1 cellular context compared by ENCODE assay signal in the genomic region with DNA sequence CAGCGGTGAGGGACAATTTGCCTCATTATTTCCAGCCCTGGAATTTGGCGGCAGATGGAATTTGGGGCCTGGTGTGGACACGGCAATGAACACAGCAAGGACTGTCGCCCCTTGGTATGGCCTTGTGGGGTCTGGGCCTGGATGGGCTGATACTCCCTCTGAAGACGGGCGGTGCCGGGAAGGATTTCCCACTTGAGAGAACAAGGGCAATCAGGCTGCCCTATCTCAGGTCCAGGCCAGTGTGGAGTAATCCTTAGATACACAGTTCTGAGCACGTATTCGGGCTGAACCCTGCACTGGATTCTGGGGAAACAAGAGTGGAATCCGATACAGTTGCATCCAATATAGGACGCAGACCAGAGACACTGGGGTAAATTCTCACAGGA.
TF ChIP-seq lines count a peak whose summit lies in the region.

No MANE protein-coding gene starts in this region.

TF ChIP-seq in HepG2, 621 proteins besides CTCF, POLR2A, EP300 and RAD21 (continued from another document and continues in another):
- TF ChIP-seq, protein P1, sequence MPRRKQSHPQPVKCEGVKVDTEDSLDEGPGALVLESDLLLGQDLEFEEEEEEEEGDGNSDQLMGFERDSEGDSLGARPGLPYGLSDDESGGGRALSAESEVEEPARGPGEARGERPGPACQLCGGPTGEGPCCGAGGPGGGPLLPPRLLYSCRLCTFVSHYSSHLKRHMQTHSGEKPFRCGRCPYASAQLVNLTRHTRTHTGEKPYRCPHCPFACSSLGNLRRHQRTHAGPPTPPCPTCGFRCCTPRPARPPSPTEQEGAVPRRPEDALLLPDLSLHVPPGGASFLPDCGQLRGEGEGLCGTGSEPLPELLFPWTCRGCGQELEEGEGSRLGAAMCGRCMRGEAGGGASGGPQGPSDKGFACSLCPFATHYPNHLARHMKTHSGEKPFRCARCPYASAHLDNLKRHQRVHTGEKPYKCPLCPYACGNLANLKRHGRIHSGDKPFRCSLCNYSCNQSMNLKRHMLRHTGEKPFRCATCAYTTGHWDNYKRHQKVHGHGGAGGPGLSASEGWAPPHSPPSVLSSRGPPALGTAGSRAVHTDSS (CRISPR knock-in tag; conservative IDR thresholded peaks at IDR 0.05): no peak
- TF ChIP-seq, protein P2, sequence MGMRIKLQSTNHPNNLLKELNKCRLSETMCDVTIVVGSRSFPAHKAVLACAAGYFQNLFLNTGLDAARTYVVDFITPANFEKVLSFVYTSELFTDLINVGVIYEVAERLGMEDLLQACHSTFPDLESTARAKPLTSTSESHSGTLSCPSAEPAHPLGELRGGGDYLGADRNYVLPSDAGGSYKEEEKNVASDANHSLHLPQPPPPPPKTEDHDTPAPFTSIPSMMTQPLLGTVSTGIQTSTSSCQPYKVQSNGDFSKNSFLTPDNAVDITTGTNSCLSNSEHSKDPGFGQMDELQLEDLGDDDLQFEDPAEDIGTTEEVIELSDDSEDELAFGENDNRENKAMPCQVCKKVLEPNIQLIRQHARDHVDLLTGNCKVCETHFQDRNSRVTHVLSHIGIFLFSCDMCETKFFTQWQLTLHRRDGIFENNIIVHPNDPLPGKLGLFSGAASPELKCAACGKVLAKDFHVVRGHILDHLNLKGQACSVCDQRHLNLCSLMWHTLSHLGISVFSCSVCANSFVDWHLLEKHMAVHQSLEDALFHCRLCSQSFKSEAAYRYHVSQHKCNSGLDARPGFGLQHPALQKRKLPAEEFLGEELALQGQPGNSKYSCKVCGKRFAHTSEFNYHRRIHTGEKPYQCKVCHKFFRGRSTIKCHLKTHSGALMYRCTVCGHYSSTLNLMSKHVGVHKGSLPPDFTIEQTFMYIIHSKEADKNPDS (CRISPR knock-in tag; IDR thresholded peaks at IDR 0.05): peak; percentile 39; the same call in 1 of the 2 replicates
- TF ChIP-seq FOXO1 (CRISPR knock-in tag; IDR thresholded peaks at IDR 0.05): peak; percentile 84; the same call in 1 of the 2 replicates
- TF ChIP-seq ZFP36L1 (CRISPR knock-in tag; IDR thresholded peaks at IDR 0.05): no peak
- TF ChIP-seq, protein P3, sequence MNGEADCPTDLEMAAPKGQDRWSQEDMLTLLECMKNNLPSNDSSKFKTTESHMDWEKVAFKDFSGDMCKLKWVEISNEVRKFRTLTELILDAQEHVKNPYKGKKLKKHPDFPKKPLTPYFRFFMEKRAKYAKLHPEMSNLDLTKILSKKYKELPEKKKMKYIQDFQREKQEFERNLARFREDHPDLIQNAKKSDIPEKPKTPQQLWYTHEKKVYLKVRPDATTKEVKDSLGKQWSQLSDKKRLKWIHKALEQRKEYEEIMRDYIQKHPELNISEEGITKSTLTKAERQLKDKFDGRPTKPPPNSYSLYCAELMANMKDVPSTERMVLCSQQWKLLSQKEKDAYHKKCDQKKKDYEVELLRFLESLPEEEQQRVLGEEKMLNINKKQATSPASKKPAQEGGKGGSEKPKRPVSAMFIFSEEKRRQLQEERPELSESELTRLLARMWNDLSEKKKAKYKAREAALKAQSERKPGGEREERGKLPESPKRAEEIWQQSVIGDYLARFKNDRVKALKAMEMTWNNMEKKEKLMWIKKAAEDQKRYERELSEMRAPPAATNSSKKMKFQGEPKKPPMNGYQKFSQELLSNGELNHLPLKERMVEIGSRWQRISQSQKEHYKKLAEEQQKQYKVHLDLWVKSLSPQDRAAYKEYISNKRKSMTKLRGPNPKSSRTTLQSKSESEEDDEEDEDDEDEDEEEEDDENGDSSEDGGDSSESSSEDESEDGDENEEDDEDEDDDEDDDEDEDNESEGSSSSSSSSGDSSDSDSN (CRISPR knock-in tag; IDR thresholded peaks at IDR 0.05): 0 out of 2 replicates have a peak, but pooled peaks have one; percentile 2
- TF ChIP-seq MTA1 (CRISPR knock-in tag; IDR thresholded peaks at IDR 0.05; ENCODE audit: borderline replicate concordance): peak; percentile 84
- TF ChIP-seq ZBTB42 (CRISPR knock-in tag; IDR thresholded peaks at IDR 0.05): no peak
- 0 out of 2 replicates have a peak, but pooled peaks have one; percentile 57 for TF ChIP-seq BRD4 (CRISPR knock-in tag; IDR thresholded peaks at IDR 0.05)
- peak; percentile 97 for TF ChIP-seq MED1 (CRISPR knock-in tag; IDR thresholded peaks at IDR 0.05)
- TF ChIP-seq PRMT3 (CRISPR knock-in tag; IDR thresholded peaks at IDR 0.05; ENCODE audit: borderline replicate concordance, low read depth): peak; percentile 17; the same call in 1 of the 2 replicates
- TF ChIP-seq NFKBIZ (CRISPR knock-in tag; IDR thresholded peaks at IDR 0.05): 0 out of 2 replicates have a peak, but pooled peaks have one; percentile 23
- peak; percentile 66; the same call in 1 of the 2 replicates for TF ChIP-seq ARNT2 (CRISPR knock-in tag; IDR thresholded peaks at IDR 0.05; ENCODE audit: low read depth)
- no peak for TF ChIP-seq ZNF234 (CRISPR knock-in tag; conservative IDR thresholded peaks at IDR 0.05)
- TF ChIP-seq MIER3 (CRISPR knock-in tag; IDR thresholded peaks at IDR 0.05; ENCODE audit: borderline replicate concordance): peak; percentile 72; the same call in 1 of the 2 replicates
- TF ChIP-seq TERF1 (CRISPR knock-in tag; IDR thresholded peaks at IDR 0.05): no peak
- peak; percentile 26 for TF ChIP-seq ZNF883 (CRISPR knock-in tag; IDR thresholded peaks at IDR 0.05; ENCODE audit: not compliant biosample characterization)
- no peak for TF ChIP-seq SMARCE1 (IDR thresholded peaks at IDR 0.05; ENCODE audit: borderline replicate concordance)
- TF ChIP-seq HOXA3 (CRISPR knock-in tag; IDR thresholded peaks at IDR 0.05): peak; percentile 81; the same call in 1 of the 2 replicates
- no peak for TF ChIP-seq RBM22 (optimal IDR thresholded peaks at IDR 0.05; ENCODE audit: low read length)
- TF ChIP-seq PHF8 (CRISPR knock-in tag; IDR thresholded peaks at IDR 0.05): no peak
- no peak for TF ChIP-seq SNRNP70 (IDR thresholded peaks at IDR 0.05; ENCODE audit: low read depth, low read length)
- peak; percentile 58; the same call in 1 of the 2 replicates for TF ChIP-seq SOX13 (IDR thresholded peaks at IDR 0.05)
- peak in 1 of 2 experiments; percentile 57; a peak in 2 of 4 replicates for TF ChIP-seq SOX13 (CRISPR knock-in tag; conservative IDR thresholded peaks at IDR 0.05 in 1 of 2, IDR thresholded peaks at IDR 0.05 in 1 of 2)
- TF ChIP-seq ZNF75D (CRISPR knock-in tag; IDR thresholded peaks at IDR 0.05; ENCODE audit: borderline replicate concordance): peak; percentile 99
- TF ChIP-seq ZNF337 (CRISPR knock-in tag; IDR thresholded peaks at IDR 0.05; ENCODE audit: borderline replicate concordance, low read depth): peak; percentile 76; the same call in 1 of the 2 replicates
- TF ChIP-seq, protein P4, sequence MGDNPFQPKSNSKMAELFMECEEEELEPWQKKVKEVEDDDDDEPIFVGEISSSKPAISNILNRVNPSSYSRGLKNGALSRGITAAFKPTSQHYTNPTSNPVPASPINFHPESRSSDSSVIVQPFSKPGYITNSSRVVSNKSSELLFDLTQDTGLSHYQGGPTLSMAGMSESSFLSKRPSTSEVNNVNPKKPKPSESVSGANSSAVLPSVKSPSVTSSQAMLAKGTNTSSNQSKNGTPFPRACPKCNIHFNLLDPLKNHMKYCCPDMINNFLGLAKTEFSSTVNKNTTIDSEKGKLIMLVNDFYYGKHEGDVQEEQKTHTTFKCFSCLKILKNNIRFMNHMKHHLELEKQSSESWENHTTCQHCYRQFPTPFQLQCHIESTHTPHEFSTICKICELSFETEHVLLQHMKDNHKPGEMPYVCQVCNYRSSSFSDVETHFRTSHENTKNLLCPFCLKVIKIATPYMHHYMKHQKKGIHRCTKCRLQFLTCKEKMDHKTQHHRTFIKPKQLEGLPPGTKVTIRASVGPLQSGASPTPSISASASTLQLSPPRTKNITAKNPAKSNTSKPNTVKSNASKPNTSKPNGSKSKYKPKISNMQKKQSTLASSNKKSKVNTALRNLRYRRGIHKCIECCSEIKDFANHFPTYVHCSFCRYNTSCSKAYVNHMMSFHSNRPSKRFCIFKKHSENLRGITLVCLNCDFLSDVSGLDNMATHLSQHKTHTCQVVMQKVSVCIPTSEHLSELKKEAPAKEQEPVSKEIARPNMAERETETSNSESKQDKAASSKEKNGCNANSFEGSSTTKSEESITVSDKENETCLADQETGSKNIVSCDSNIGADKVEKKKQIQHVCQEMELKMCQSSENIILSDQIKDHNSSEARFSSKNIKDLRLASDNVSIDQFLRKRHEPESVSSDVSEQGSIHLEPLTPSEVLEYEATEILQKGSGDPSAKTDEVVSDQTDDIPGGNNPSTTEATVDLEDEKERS (CRISPR knock-in tag; IDR thresholded peaks at IDR 0.05): peak; percentile 43; the same call in 1 of the 2 replicates
- TF ChIP-seq ZNF44 (CRISPR knock-in tag; IDR thresholded peaks at IDR 0.05): no peak
- TF ChIP-seq ZFP37 (CRISPR knock-in tag; IDR thresholded peaks at IDR 0.05; ENCODE audit: borderline replicate concordance): peak; percentile 60; the same call in 1 of the 2 replicates
- peak; percentile 88 for TF ChIP-seq ZMYM3 (CRISPR knock-in tag; IDR thresholded peaks at IDR 0.05)
- TF ChIP-seq DPF2 (CRISPR knock-in tag; IDR thresholded peaks at IDR 0.05; ENCODE audit: borderline replicate concordance, low read depth): peak; percentile 89
- TF ChIP-seq, protein P5, sequence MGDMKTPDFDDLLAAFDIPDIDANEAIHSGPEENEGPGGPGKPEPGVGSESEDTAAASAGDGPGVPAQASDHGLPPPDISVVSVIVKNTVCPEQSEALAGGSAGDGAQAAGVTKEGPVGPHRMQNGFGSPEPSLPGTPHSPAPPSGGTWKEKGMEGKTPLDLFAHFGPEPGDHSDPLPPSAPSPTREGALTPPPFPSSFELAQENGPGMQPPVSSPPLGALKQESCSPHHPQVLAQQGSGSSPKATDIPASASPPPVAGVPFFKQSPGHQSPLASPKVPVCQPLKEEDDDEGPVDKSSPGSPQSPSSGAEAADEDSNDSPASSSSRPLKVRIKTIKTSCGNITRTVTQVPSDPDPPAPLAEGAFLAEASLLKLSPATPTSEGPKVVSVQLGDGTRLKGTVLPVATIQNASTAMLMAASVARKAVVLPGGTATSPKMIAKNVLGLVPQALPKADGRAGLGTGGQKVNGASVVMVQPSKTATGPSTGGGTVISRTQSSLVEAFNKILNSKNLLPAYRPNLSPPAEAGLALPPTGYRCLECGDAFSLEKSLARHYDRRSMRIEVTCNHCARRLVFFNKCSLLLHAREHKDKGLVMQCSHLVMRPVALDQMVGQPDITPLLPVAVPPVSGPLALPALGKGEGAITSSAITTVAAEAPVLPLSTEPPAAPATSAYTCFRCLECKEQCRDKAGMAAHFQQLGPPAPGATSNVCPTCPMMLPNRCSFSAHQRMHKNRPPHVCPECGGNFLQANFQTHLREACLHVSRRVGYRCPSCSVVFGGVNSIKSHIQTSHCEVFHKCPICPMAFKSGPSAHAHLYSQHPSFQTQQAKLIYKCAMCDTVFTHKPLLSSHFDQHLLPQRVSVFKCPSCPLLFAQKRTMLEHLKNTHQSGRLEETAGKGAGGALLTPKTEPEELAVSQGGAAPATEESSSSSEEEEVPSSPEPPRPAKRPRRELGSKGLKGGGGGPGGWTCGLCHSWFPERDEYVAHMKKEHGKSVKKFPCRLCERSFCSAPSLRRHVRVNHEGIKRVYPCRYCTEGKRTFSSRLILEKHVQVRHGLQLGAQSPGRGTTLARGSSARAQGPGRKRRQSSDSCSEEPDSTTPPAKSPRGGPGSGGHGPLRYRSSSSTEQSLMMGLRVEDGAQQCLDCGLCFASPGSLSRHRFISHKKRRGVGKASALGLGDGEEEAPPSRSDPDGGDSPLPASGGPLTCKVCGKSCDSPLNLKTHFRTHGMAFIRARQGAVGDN (CRISPR knock-in tag; IDR thresholded peaks at IDR 0.05): peak; percentile 83
- peak; percentile 61; the same call in 1 of the 2 replicates for TF ChIP-seq ZNF143 (CRISPR knock-in tag; IDR thresholded peaks at IDR 0.05)
- peak; percentile 73 for TF ChIP-seq HNF4G (IDR thresholded peaks at IDR 0.05; ENCODE audit: borderline replicate concordance, low read depth, low read length)
- peak; percentile 56; the same call in 1 of the 2 replicates for TF ChIP-seq HNF4G (CRISPR knock-in tag; IDR thresholded peaks at IDR 0.05; ENCODE audit: borderline replicate concordance, low read depth)
- TF ChIP-seq ZIK1 (CRISPR knock-in tag; IDR thresholded peaks at IDR 0.05; ENCODE audit: borderline replicate concordance, low read depth): no peak; the same call in 1 of the 2 replicates
- no peak for TF ChIP-seq CREB1 (IDR thresholded peaks at IDR 0.05)
- peak; percentile 69 for TF ChIP-seq CREB1 (CRISPR knock-in tag; IDR thresholded peaks at IDR 0.05)
- peak; percentile 59; the same call in 1 of the 2 replicates for TF ChIP-seq ETV5 (CRISPR knock-in tag; IDR thresholded peaks at IDR 0.05; ENCODE audit: borderline replicate concordance)
- peak; percentile 7; the same call in 1 of the 2 replicates for TF ChIP-seq ADNP (CRISPR knock-in tag; IDR thresholded peaks at IDR 0.05)
- TF ChIP-seq JDP2 (CRISPR knock-in tag; IDR thresholded peaks at IDR 0.05; ENCODE audit: borderline replicate concordance): no peak
- TF ChIP-seq NFIC (IDR thresholded peaks at IDR 0.05; ENCODE audit: low read length): no peak
- 0 out of 2 replicates have a peak, but pooled peaks have one; percentile 42 for TF ChIP-seq ZNF274 (CRISPR knock-in tag; IDR thresholded peaks at IDR 0.05)
- no peak for TF ChIP-seq MED13 (CRISPR knock-in tag; IDR thresholded peaks at IDR 0.05)
- no peak for TF ChIP-seq ZNF777 (CRISPR knock-in tag; IDR thresholded peaks at IDR 0.05)
- TF ChIP-seq ZFP1 (CRISPR knock-in tag; IDR thresholded peaks at IDR 0.05): peak; percentile 33; the same call in 1 of the 2 replicates
- 0 out of 2 replicates have a peak, but pooled peaks have one; percentile 39 for TF ChIP-seq RBAK (CRISPR knock-in tag; IDR thresholded peaks at IDR 0.05)
- no peak for TF ChIP-seq ZSCAN25 (CRISPR knock-in tag; IDR thresholded peaks at IDR 0.05)
- TF ChIP-seq, protein P6, sequence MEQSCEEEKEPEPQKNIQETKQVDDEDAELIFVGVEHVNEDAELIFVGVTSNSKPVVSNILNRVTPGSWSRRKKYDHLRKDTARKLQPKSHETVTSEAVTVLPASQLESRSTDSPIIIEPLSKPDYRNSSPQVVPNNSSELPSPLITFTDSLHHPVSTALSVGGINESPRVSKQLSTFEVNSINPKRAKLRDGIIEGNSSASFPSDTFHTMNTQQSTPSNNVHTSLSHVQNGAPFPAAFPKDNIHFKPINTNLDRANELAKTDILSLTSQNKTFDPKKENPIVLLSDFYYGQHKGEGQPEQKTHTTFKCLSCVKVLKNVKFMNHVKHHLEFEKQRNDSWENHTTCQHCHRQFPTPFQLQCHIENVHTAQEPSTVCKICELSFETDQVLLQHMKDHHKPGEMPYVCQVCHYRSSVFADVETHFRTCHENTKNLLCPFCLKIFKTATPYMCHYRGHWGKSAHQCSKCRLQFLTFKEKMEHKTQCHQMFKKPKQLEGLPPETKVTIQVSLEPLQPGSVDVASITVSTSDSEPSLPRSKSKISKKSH (CRISPR knock-in tag; IDR thresholded peaks at IDR 0.05; ENCODE audit: borderline replicate concordance): peak; percentile 44; the same call in 1 of the 2 replicates
- no peak for TF ChIP-seq SAFB2 (CRISPR knock-in tag; IDR thresholded peaks at IDR 0.05; ENCODE audit: borderline replicate concordance, low read depth)
- 0 out of 2 replicates have a peak, but pooled peaks have one; percentile 19 for TF ChIP-seq HMG20A (CRISPR knock-in tag; IDR thresholded peaks at IDR 0.05; ENCODE audit: borderline replicate concordance)
- peak; percentile 40; the same call in 1 of the 2 replicates for TF ChIP-seq GFI1 (CRISPR knock-in tag; IDR thresholded peaks at IDR 0.05; ENCODE audit: borderline replicate concordance)
